In the genomic region with DNA sequence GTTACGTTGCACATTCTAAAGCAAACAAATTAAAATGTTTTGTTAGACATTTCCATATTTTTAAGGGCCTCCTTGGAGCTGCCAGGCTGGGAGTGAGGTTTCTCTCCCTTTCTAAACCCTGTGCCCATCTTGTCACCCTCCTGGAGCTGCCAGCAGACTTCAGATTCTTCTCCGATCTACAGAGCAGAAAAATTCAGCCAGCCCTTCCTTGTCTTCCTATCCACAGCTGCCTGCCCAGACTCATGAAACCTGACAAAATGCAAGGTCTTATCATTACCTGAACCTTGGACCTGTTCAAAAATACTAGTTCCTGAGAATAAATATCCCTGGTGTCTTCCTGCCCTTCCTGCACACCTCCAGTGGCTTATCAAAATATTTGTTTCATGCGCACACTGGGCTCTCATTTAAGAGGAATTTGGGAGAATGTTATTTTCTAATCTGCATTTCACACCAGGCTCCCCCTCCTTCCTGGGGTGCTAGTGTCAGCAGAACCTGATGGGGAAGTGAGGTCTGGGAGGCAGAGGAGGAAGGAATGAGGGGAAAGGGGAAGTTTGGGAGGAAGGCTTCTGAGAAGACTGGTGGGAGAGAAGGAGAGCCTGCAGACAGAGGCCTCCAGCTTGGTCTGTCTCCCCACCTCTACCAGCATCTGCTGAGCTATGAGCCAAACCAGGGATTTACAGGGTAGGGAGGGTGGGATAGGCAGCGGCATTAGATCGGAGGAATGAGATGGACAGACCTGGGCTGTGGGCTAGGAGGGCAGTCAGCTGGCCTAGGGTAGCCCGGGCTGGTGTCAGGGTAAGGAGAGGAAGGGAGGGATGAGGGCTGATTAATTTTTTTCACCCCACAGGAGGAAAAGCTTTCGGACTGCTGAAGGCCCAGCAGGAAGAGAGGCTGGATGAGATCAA, we compare ENCODE assay signal across 1 cellular context.
TF ChIP-seq lines count a peak whose summit lies in the region.

TSS of gene AIF1 (plus strand) at position 561 of the 905 bp plus-strand sequence. CDS start at position 657, 96 bp downstream.

TF ChIP-seq in liver, 16 proteins besides CTCF, POLR2A, EP300 and RAD21 (continued from another document):
- TF ChIP-seq REST (IDR thresholded peaks at IDR 0.05) (no peak), FOXA1 (IDR thresholded peaks at IDR 0.05) (no peak), RXRA (IDR thresholded peaks at IDR 0.05) (no peak), NR2F2 (IDR thresholded peaks at IDR 0.05) (no peak), HNF4A (conservative IDR thresholded peaks at IDR 0.05) (peak; percentile 72 to 82), FOXA2 (IDR thresholded peaks at IDR 0.05) (no peak)
- TF ChIP-seq, protein P1, sequence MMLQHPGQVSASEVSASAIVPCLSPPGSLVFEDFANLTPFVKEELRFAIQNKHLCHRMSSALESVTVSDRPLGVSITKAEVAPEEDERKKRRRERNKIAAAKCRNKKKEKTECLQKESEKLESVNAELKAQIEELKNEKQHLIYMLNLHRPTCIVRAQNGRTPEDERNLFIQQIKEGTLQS (IDR thresholded peaks at IDR 0.05), result no peak
